ENCODE assay signal across 18 cellular contexts in genomic region chrX:8845469-8845868, GRCh38. TPM values are rescaled to one million over a fixed set of nuclear protein-coding genes. Genes with fewer than 3 reads are reported as not detected.
DNase-seq lines count a peak whose midpoint lies in the region; ATAC-seq and TF ChIP-seq lines count a peak whose summit lies in the region.
"Had no signal": no experiment of that assay in that cellular context is flagged by ENCODE, and none has a peak within 500 bp of the region (broad histone marks: within the 10 kb centered on the region; RNA-seq: fewer than 3 reads in every experiment).

No MANE protein-coding gene starts in this region.

- ATAC-seq in psoas muscle (no peak), HG02642 (IDR thresholded peaks at IDR 0.05; ENCODE audit: poor library complexity, unreplicated experiment) (no peak)
- ATAC-seq: CD8-positive, alpha-beta T cell had no signal

- H3K27ac ChIP-seq in ACC112 (ENCODE audit: low read depth, low read length) (0 out of 2 replicates have a peak overlapping the region, but pooled peaks have one; percentile 20), fibroblast of lung (ENCODE audit: insufficient read depth, low read length) (no peak overlapping the region), psoas muscle (no peak overlapping the region)
- H3K27ac ChIP-seq: GM23248 had no signal

- H3K36me3 ChIP-seq in ACC112 (ENCODE audit: insufficient read depth, low read length) (no peaks in the 10 kb centered on the region), fibroblast of lung (ENCODE audit: control insufficient read depth, insufficient read depth, low read length) (no peaks in the 10 kb centered on the region), psoas muscle (ENCODE audit: insufficient read depth in 1 of 2, low read depth in 1 of 2) (no peaks in the 10 kb centered on the region)
- H3K36me3 ChIP-seq: BE2C had no signal

- H3K4me3 ChIP-seq in ACC112 (ENCODE audit: low read depth, low read length) (peak overlapping the region; percentile 76), fibroblast of lung (replicated peaks in 1 of 4; ENCODE audit: control extremely low read depth in 1 of 4, insufficient read depth in 1 of 4, low read depth in 3 of 4, low read length in 4 of 4) (no peak overlapping the region), psoas muscle (no peak overlapping the region)
- H3K4me3 ChIP-seq: GM23248 had no signal

- intact Hi-C loops in psoas muscle (cut with DNase I): no loop called here

- H3K27me3 ChIP-seq in ACC112 (ENCODE audit: insufficient read depth, low read length) (peaks cover 9% of the 10 kb centered on the region; the same call in 1 of the 2 replicates), fibroblast of lung (ENCODE audit: control insufficient read depth, insufficient read depth, low read length) (no peaks in the 10 kb centered on the region), psoas muscle (ENCODE audit: insufficient read depth in 3 of 3, low read length in 2 of 3) (peaks cover 0 to 23% (median 0%) of the 10 kb centered on the region in 3 donors)
- H3K27me3 ChIP-seq: BE2C had no signal

- H3K9me3 ChIP-seq in fibroblast of lung (ENCODE audit: control insufficient read depth, insufficient read depth, low read depth, low read length) (no peaks in the 10 kb centered on the region), psoas muscle (no peaks in the 10 kb centered on the region)
- H3K9me3 ChIP-seq: BE2C had no signal

- H3K79me2 ChIP-seq in ACC112 (ENCODE audit: control insufficient read depth, insufficient read depth, low read length, unreplicated experiment) (no peaks in the 10 kb centered on the region), fibroblast of lung (ENCODE audit: control insufficient read depth, insufficient read depth, low read length) (no peaks in the 10 kb centered on the region)

- H2AFZ ChIP-seq in ACC112 (ENCODE audit: low read length, unreplicated experiment) (peak overlapping the region; percentile 41), fibroblast of lung (ENCODE audit: low read length) (no peak overlapping the region)
- H2AFZ ChIP-seq: GM23248 had no signal

- H3K9ac ChIP-seq in fibroblast of lung (ENCODE audit: insufficient read depth, low read length): no peak overlapping the region
- H3K9ac ChIP-seq: GM23248 had no signal

- peak; percentile 35 for DNase-seq in GOT3 (lab: John Stamatoyannopoulos, UW)
- peak; percentile 49 for DNase-seq in RPMI7951 (ENCODE audit: low read depth)
- no peak for DNase-seq in fibroblast of lung (ENCODE audit: low read depth in 2 of 2)
- no peak for DNase-seq in dermis blood vessel endothelial cell
- no peak for DNase-seq in NCI-H2171 (lab: John Stamatoyannopoulos, UW)
- DNase-seq in psoas muscle: no peak
- DNase-seq: 8988T; BE2C; CD8-positive, alpha-beta T cell; COR-L47; H9 had no signal

- TF ChIP-seq CTCF in fibroblast of lung (conservative IDR thresholded peaks at IDR 0.05 in 1 of 2, IDR thresholded peaks at IDR 0.05 in 1 of 2; ENCODE audit: low read depth in 1 of 2, low read length in 2 of 2): no peak
- TF ChIP-seq CTCF in psoas muscle (IDR thresholded peaks at IDR 0.05): no peak

- peak overlapping the region; percentile 16 for H3K4me2 ChIP-seq in fibroblast of lung (ENCODE audit: extremely low read depth, insufficient read depth, low read length)

- H4K20me1 ChIP-seq in fibroblast of lung (ENCODE audit: control insufficient read depth, extremely low read depth, insufficient read depth, low read length): no peaks in the 10 kb centered on the region

- H3K4me1 ChIP-seq in ACC112 (ENCODE audit: control insufficient read depth, insufficient read depth, low read length, unreplicated experiment) (peaks cover 33% of the 10 kb centered on the region), fibroblast of lung (ENCODE audit: control insufficient read depth, extremely low read depth, insufficient read depth, low read length) (no peaks in the 10 kb centered on the region), psoas muscle (no peaks in the 10 kb centered on the region)
- H3K4me1 ChIP-seq: BE2C had no signal

- 61 to 65% (median 61%) methylated on average over 10 of the region's 10 CpGs for WGBS in psoas muscle, 3 donors

RNA-seq across cellular contexts. Expression of gene FAM9A, which starts 44.3 kb away (rescaled TPM):
- not detected in 2 replicates for total RNA-seq in RPMI7951 (2014; rRNA removed; shearing (Covaris generic))
- not detected in 2 replicates for total RNA-seq in fibroblast of lung
- not detected in 2 replicates for polyA plus RNA-seq in fibroblast of lung
- polyA plus RNA-seq in fibroblast of lung (2012): not detected in 2 replicates
- not detected in 2 replicates for polyA minus RNA-seq in fibroblast of lung (ENCODE audit: low replicate concordance)
- total RNA-seq in dermis blood vessel endothelial cell: not detected in 2 replicates
- total RNA-seq in psoas muscle: not detected
- not detected for polyA plus RNA-seq in psoas muscle
- total RNA-seq: CD8-positive, alpha-beta T cell; Daoy; GM23248; H9; HT1080 had no signal
- polyA plus RNA-seq: AG04450, CD14-positive monocyte, GM23248 had no signal

Comparison
In these comparisons a context has a peak if more than half of its experiments do, and no peak if none do; other contexts are left out.
1. DNase-seq: peak in GOT3 (single experiment) and RPMI7951 (single experiment); none in fibroblast of lung (0 of 2), dermis blood vessel endothelial cell (single experiment), NCI-H2171 (single experiment) and psoas muscle (0 of 2).